ENCODE assay signal across 20 cellular contexts in the genomic region with DNA sequence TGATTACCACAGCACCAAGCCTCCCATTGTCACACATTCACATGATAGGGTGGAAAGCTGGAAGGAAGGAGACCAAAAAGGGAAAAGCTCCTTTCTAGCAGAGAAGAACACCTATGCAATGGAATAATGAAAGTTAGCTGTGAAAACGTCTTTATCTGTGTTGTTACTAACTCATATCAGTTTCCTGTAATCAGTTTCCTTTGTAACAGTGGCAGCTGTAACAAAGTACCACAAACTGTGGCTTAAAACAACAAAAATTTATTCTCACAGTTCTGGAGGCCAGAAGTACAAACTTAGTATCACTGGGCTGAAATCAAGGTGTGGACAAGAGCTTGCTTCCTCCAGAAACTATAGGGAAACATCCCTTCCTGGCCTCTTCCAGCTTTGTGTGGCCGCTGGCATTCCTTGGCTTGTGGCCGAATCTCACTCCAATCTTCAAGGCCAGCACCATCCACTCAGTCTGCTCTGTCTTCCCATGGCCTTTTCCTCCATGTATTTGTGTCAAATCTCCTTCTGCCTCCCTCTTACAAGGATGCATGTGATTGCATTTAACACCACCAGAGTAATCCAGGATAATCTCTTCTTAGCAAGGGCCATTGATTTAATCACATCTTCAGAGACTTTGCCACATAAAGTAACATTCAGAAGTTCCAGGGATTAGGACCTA. TPM values are rescaled to one million over a fixed set of nuclear protein-coding genes. Genes with fewer than 3 reads are reported as not detected.
A peak's percentile ranks its signal among the peaks of the same experiment; 100 is the strongest.
DNase-seq lines count a peak whose midpoint lies in the region; ATAC-seq and TF ChIP-seq lines count a peak whose summit lies in the region.
"Had no signal": no experiment of that assay in that cellular context is flagged by ENCODE, and none has a peak within 500 bp of the region (broad histone marks: within the 10 kb centered on the region; RNA-seq: fewer than 3 reads in every experiment).

No MANE protein-coding gene starts in this region.

- H3K4me1 Mint-ChIP-seq in activated CD4-positive, alpha-beta T cell treated with anti-CD3 and anti-CD28 coated beads for 36 hours = peaks cover 9% of the 10 kb centered on the region
- peaks cover 14% of the 10 kb centered on the region for H3K4me1 Mint-ChIP-seq in activated CD8-positive, alpha-beta T cell treated with anti-CD3 and anti-CD28 coated beads, Interleukin-2, amount 10 ng/mL, durations not matched to agents 7 days and 5 days (ENCODE audit: low read depth)

- H3K4me3 Mint-ChIP-seq in activated CD4-positive, alpha-beta T cell treated with anti-CD3 and anti-CD28 coated beads for 36 hours = no peak overlapping the region
- H3K4me3 Mint-ChIP-seq in activated CD8-positive, alpha-beta T cell treated with anti-CD3 and anti-CD28 coated beads, Interleukin-2, amount 10 ng/mL, durations not matched to agents 7 days and 5 days = no peak overlapping the region
- H3K4me3 Mint-ChIP-seq: nephron had no signal

- H3K27me3 Mint-ChIP-seq in activated CD4-positive, alpha-beta T cell treated with anti-CD3 and anti-CD28 coated beads for 36 hours = no peaks in the 10 kb centered on the region
- no peaks in the 10 kb centered on the region for H3K27me3 Mint-ChIP-seq in activated CD8-positive, alpha-beta T cell treated with anti-CD3 and anti-CD28 coated beads, Interleukin-2, amount 10 ng/mL, durations not matched to agents 7 days and 5 days (ENCODE audit: low read depth)

- no peak for DNase-seq in activated CD4-positive, alpha-beta T cell treated with anti-CD3 and anti-CD28 coated beads for 36 hours
- no peak for DNase-seq in activated CD4-positive, alpha-beta T cell treated with anti-CD3 and anti-CD28 coated beads, Interleukin-2, amount 50 U/mL, for 1 hour
- DNase-seq in activated CD8-positive, alpha-beta T cell treated with anti-CD3 and anti-CD28 coated beads, Interleukin-2, amount 10 ng/mL, durations not matched to agents 7 days and 5 days = no peak
- DNase-seq in spleen (no peak), HK-2 (ENCODE audit: unreplicated experiment) (no peak), HuH-7 (ENCODE audit: low spot score) (no peak)
- DNase-seq: activated CD4-positive, alpha-beta T cell treated with anti-CD3 and anti-CD28 coated beads for 48 hours; caudate nucleus; effector CD8-positive, alpha-beta T cell; heart right ventricle; islet precursor cell; NCI-H187 treated with DMSO at 0.1 percent for 48 hours; NCI-H446; psoas muscle; transverse colon had no signal

- no peak for TF ChIP-seq POLR2A in spleen (IDR thresholded peaks at IDR 0.05)

- peaks cover under 1% of the 10 kb centered on the region for H3K36me3 Mint-ChIP-seq in activated CD4-positive, alpha-beta T cell treated with anti-CD3 and anti-CD28 coated beads for 36 hours (ENCODE audit: low read depth)
- H3K36me3 Mint-ChIP-seq in activated CD8-positive, alpha-beta T cell treated with anti-CD3 and anti-CD28 coated beads, Interleukin-2, amount 10 ng/mL, durations not matched to agents 7 days and 5 days (ENCODE audit: low read depth) = peaks cover 9% of the 10 kb centered on the region

- no peaks in the 10 kb centered on the region for H3K9me3 Mint-ChIP-seq in activated CD4-positive, alpha-beta T cell treated with anti-CD3 and anti-CD28 coated beads for 36 hours (ENCODE audit: low read depth)
- no peaks in the 10 kb centered on the region for H3K9me3 Mint-ChIP-seq in activated CD8-positive, alpha-beta T cell treated with anti-CD3 and anti-CD28 coated beads, Interleukin-2, amount 10 ng/mL, durations not matched to agents 7 days and 5 days (ENCODE audit: insufficient read depth)
- H3K9me3 Mint-ChIP-seq: nephron had no signal

- no peaks in the 10 kb centered on the region for H3K27me3 ChIP-seq in spleen (replicated peaks in 1 of 7)
- H3K27me3 ChIP-seq: heart right ventricle, transverse colon had no signal

- ATAC-seq in activated CD4-positive, alpha-beta T cell treated with anti-CD3 and anti-CD28 coated beads for 36 hours = peak; percentile 47
- ATAC-seq in activated CD8-positive, alpha-beta T cell treated with anti-CD3 and anti-CD28 coated beads, Interleukin-2, amount 10 ng/mL, durations not matched to agents 7 days and 5 days = peak; percentile 40
- no peak for ATAC-seq in HG02840 (IDR thresholded peaks at IDR 0.05; ENCODE audit: low FRiP score, unreplicated experiment)
- ATAC-seq: heart right ventricle, psoas muscle had no signal

- WGBS in spleen, 5 donors = 51 to 62% (median 54%) methylated on average over 3 of the region's 3 CpGs

- H3K27ac ChIP-seq in KOPT-K1 (ENCODE audit: low read depth, low read length, poor library complexity, severe bottlenecking) (peak overlapping the region; percentile 73), spleen (peak overlapping the region in 7 of 8 donors; percentile 16 to 81 (median 62))
- H3K27ac ChIP-seq: C4-2B, heart right ventricle, psoas muscle, transverse colon had no signal

- H3K9me3 ChIP-seq in KOPT-K1 (ENCODE audit: insufficient read depth, low read length, poor library complexity, severe bottlenecking) (no peaks in the 10 kb centered on the region), spleen (no peaks in the 10 kb centered on the region)
- H3K9me3 ChIP-seq: heart right ventricle, psoas muscle, transverse colon had no signal

- POLR2A ChIA-PET in activated CD4-positive, alpha-beta T cell treated with anti-CD3 and anti-CD28 coated beads for 36 hours (lab: Charles Lee) = interaction anchor here (0.9 kb wide), 1 partner anchor 9 kb away, joined by 3 read pairs; no protein-coding TSS in a partner anchor
- POLR2A ChIA-PET in activated CD8-positive, alpha-beta T cell treated with anti-CD3 and anti-CD28 coated beads, Interleukin-2, amount 10 ng/mL, durations not matched to agents 7 days and 5 days (lab: Charles Lee) = interaction anchor here (0.6 to 1.2 kb wide), 6 partner anchors 9 to 68 kb away, joined by 3 to 6 read pairs (median 4); no protein-coding TSS in a partner anchor

- intact Hi-C loops in activated CD4-positive, alpha-beta T cell treated with anti-CD3 and anti-CD28 coated beads for 36 hours (cut with DNase I, micrococcal nuclease) = no loop called here
- intact Hi-C loops in spleen (cut with DNase I; ENCODE audit: low total_unique reads) = no loop called here

- CTCF ChIA-PET in activated CD4-positive, alpha-beta T cell treated with anti-CD3 and anti-CD28 coated beads for 36 hours (lab: Charles Lee) = interaction anchor here (0.6 kb wide), 1 partner anchor 271 kb away, joined by 3 read pairs; no protein-coding TSS in a partner anchor
- CTCF ChIA-PET in activated CD8-positive, alpha-beta T cell treated with anti-CD3 and anti-CD28 coated beads, Interleukin-2, amount 10 ng/mL, durations not matched to agents 7 days and 5 days (lab: Charles Lee) = interaction anchor here (0.7 to 1.8 kb wide), 4 partner anchors 9 to 68 kb away, joined by 3 to 6 read pairs (median 4); a partner anchor contains a TSS

- no peak for TF ChIP-seq CTCF in spleen (IDR thresholded peaks at IDR 0.05 in 8 of 11, conservative IDR thresholded peaks at IDR 0.05 in 3 of 11)

- H3K4me1 ChIP-seq in spleen = peaks cover 6 to 60% (median 48%) of the 10 kb centered on the region in 6 donors
- H3K4me1 ChIP-seq: psoas muscle had no signal

- H3K36me3 ChIP-seq in KOPT-K1 (ENCODE audit: insufficient read depth, low read length) = peaks cover 15% of the 10 kb centered on the region; the same call in 1 of the 2 replicates
- peaks cover 0 to 24% (median 13%) of the 10 kb centered on the region in 6 donors for H3K36me3 ChIP-seq in spleen
- H3K36me3 ChIP-seq: transverse colon had no signal

- H3K27ac Mint-ChIP-seq in activated CD4-positive, alpha-beta T cell treated with anti-CD3 and anti-CD28 coated beads for 36 hours = no peak overlapping the region
- peak overlapping the region; percentile 55 for H3K27ac Mint-ChIP-seq in activated CD8-positive, alpha-beta T cell treated with anti-CD3 and anti-CD28 coated beads, Interleukin-2, amount 10 ng/mL, durations not matched to agents 7 days and 5 days

- no peak overlapping the region for H3K4me3 ChIP-seq in spleen
- H3K4me3 ChIP-seq: heart right ventricle, lung, psoas muscle, transverse colon had no signal

RNA-seq across cellular contexts. Expression of a gene that starts 6.3 kb away (rescaled TPM):
- 100 to 1,000 TPM; 122 to 137 TPM for total RNA-seq in activated CD4-positive, alpha-beta T cell treated with anti-CD3 and anti-CD28 coated beads for 36 hours
- 100 to 1,000 TPM; 168 to 182 TPM for total RNA-seq in activated CD8-positive, alpha-beta T cell treated with anti-CD3 and anti-CD28 coated beads, Interleukin-2, amount 10 ng/mL, durations not matched to agents 7 days and 5 days
- 10 to 100 TPM; 45.2 to 96.6 (median 88.3) TPM for total RNA-seq in spleen
- 10 to 100 TPM; 37.7 to 67.4 (median 42.0) TPM for polyA plus RNA-seq in spleen

RNA-seq across cellular contexts. Expression of a gene that starts 17.1 kb away (rescaled TPM):
- total RNA-seq in activated CD4-positive, alpha-beta T cell treated with anti-CD3 and anti-CD28 coated beads for 36 hours = 10 to 100 TPM; 16.3 to 24.0 TPM
- total RNA-seq in activated CD8-positive, alpha-beta T cell treated with anti-CD3 and anti-CD28 coated beads, Interleukin-2, amount 10 ng/mL, durations not matched to agents 7 days and 5 days = 10 to 100 TPM; 29.3 to 32.5 TPM
- total RNA-seq in spleen = 10 to 100 TPM; 32.8 to 50.4 (median 40.8) TPM
- polyA plus RNA-seq in spleen = 100 to 1,000 TPM in 2 of 3 donors, 10 to 100 TPM in 1; 91.3 to 161 (median 145) TPM

RNA-seq across cellular contexts. Expression of a gene that starts 17.2 kb away (rescaled TPM):
- under 1 TPM; 0.09 to 0.14 TPM for total RNA-seq in activated CD4-positive, alpha-beta T cell treated with anti-CD3 and anti-CD28 coated beads for 36 hours
- total RNA-seq in activated CD8-positive, alpha-beta T cell treated with anti-CD3 and anti-CD28 coated beads, Interleukin-2, amount 10 ng/mL, durations not matched to agents 7 days and 5 days = under 1 TPM; 0.55 to 0.70 TPM
- under 1 TPM in 5 of 7 donors, not detected in 2; 0.10 to 0.79 (median 0.17) TPM for total RNA-seq in spleen
- polyA plus RNA-seq in spleen = under 1 TPM; 0.04 to 0.08 (median 0.06) TPM

RNA-seq across cellular contexts. Expression of a gene that starts 28.4 kb away (rescaled TPM):
- 100 to 1,000 TPM; 104 to 122 TPM for total RNA-seq in activated CD4-positive, alpha-beta T cell treated with anti-CD3 and anti-CD28 coated beads for 36 hours
- 100 to 1,000 TPM; 118 to 121 TPM for total RNA-seq in activated CD8-positive, alpha-beta T cell treated with anti-CD3 and anti-CD28 coated beads, Interleukin-2, amount 10 ng/mL, durations not matched to agents 7 days and 5 days
- total RNA-seq in spleen = 100 to 1,000 TPM; 106 to 139 (median 127) TPM
- polyA plus RNA-seq in spleen = 100 to 1,000 TPM in 2 of 3 donors, 10 to 100 TPM in 1; 70.1 to 128 (median 102) TPM

RNA-seq across cellular contexts. Expression of a gene that starts 41.7 kb away (rescaled TPM):
- 1 to 10 TPM; 1.3 to 2.0 TPM for total RNA-seq in activated CD4-positive, alpha-beta T cell treated with anti-CD3 and anti-CD28 coated beads for 36 hours
- under 1 TPM; 0.70 to 0.90 TPM for total RNA-seq in activated CD8-positive, alpha-beta T cell treated with anti-CD3 and anti-CD28 coated beads, Interleukin-2, amount 10 ng/mL, durations not matched to agents 7 days and 5 days
- 10 to 100 TPM; 11.4 to 60.8 (median 46.4) TPM for total RNA-seq in spleen
- 10 to 100 TPM; 23.7 to 26.6 (median 24.0) TPM for polyA plus RNA-seq in spleen
